Comparison of ENCODE assay signal across 8 cellular contexts in genomic region chr6:124963416-124964083, GRCh38. TPM values are rescaled to one million over a fixed set of nuclear protein-coding genes. Genes with fewer than 3 reads are reported as not detected.
DNase-seq lines count a peak whose midpoint lies in the region; ATAC-seq and TF ChIP-seq lines count a peak whose summit lies in the region.

No MANE protein-coding gene starts in this region.

- H2BK5ac ChIP-seq in trophoblast cell (ENCODE audit: low read depth, low read length, poor library complexity): peak overlapping the region; percentile 95

- no peak overlapping the region for H3K23ac ChIP-seq in trophoblast cell (ENCODE audit: low read length)

- no CpG with 5 or more reads among the region's 9 CpGs for WGBS in trophoblast cell (ENCODE audit: extremely low coverage, insufficient coverage, insufficient read length)

- intact Hi-C loops in activated CD4-positive, alpha-beta T cell treated with anti-CD3 and anti-CD28 coated beads, Interleukin-2, amount 10 ng/mL, durations not matched to agents 24 days and 14 days (cut with micrococcal nuclease): loop anchor here (10.0 kb wide), 1 partner anchor 151 kb away; no protein-coding TSS in a partner anchor
- intact Hi-C loops in left ventricle myocardium inferior (cut with micrococcal nuclease): no loop called here

- peaks cover 23% of the 10 kb centered on the region for H3K79me2 ChIP-seq in trophoblast cell (ENCODE audit: control insufficient read depth, insufficient read depth, low read length, poor library complexity)

- peak overlapping the region; percentile 98 for H4K8ac ChIP-seq in trophoblast cell (ENCODE audit: low read depth, low read length)

- peak overlapping the region; percentile 91 for H3K4me3 ChIP-seq in left ventricle myocardium inferior
- H3K4me3 ChIP-seq in trophoblast cell (ENCODE audit: low read depth, low read length): peak overlapping the region; percentile 93

- H2BK12ac ChIP-seq in trophoblast cell (ENCODE audit: low read length): peak overlapping the region; percentile 76

- H3K79me1 ChIP-seq in trophoblast cell (ENCODE audit: low read length): peaks cover 21% of the 10 kb centered on the region

- no peak for ATAC-seq in HG03571 (IDR thresholded peaks at IDR 0.05; ENCODE audit: unreplicated experiment)

- in situ Hi-C loops in GM13977 (cut with MboI; ENCODE audit: low pct_unique_long_range_greater_than_20kb, low sequenced_read_pairs, unreplicated experiment): no loop called here

- H3K27me3 Mint-ChIP-seq in activated CD4-positive, alpha-beta T cell treated with anti-CD3 and anti-CD28 coated beads, Interleukin-2, amount 10 ng/mL, durations not matched to agents 24 days and 14 days: peaks cover 52% of the 10 kb centered on the region
- peaks cover 37% of the 10 kb centered on the region for H3K27me3 Mint-ChIP-seq in activated naive CD8-positive, alpha-beta T cell

- peaks cover 73% of the 10 kb centered on the region for H3K4me1 ChIP-seq in left ventricle myocardium inferior
- peaks cover 0 to 8% of the 10 kb centered on the region in 2 experiments for H3K4me1 ChIP-seq in trophoblast cell (ENCODE audit: control insufficient read depth in 1 of 2, insufficient read depth in 2 of 2, low read length in 2 of 2)

- H3K9me3 ChIP-seq in left ventricle myocardium inferior (replicated peaks) (no peaks in the 10 kb centered on the region), trophoblast cell (ENCODE audit: insufficient read depth, low read depth, low read length) (no peaks in the 10 kb centered on the region)

- peak overlapping the region; percentile 80 for H2AK5ac ChIP-seq in trophoblast cell (ENCODE audit: low read length)

- H3K9ac ChIP-seq in trophoblast cell (ENCODE audit: low read length): peak overlapping the region; percentile 99

- peaks cover 14% of the 10 kb centered on the region for H3K4me1 Mint-ChIP-seq in activated CD4-positive, alpha-beta T cell treated with anti-CD3 and anti-CD28 coated beads, Interleukin-2, amount 10 ng/mL, durations not matched to agents 24 days and 14 days
- H3K4me1 Mint-ChIP-seq in activated naive CD8-positive, alpha-beta T cell (ENCODE audit: low read depth): peaks cover 15% of the 10 kb centered on the region

- H2BK120ac ChIP-seq in trophoblast cell (ENCODE audit: insufficient read depth, low read length, poor library complexity): peak overlapping the region; percentile 97

- H3K27me3 ChIP-seq in left ventricle myocardium inferior (ENCODE audit: low read depth) (no peaks in the 10 kb centered on the region), trophoblast cell (ENCODE audit: insufficient read depth, low read length) (peaks cover 2% of the 10 kb centered on the region)

- H3K27ac Mint-ChIP-seq in activated CD4-positive, alpha-beta T cell treated with anti-CD3 and anti-CD28 coated beads, Interleukin-2, amount 10 ng/mL, durations not matched to agents 24 days and 14 days: peak overlapping the region; percentile 73
- no peak overlapping the region for H3K27ac Mint-ChIP-seq in activated naive CD8-positive, alpha-beta T cell

- H3K36me3 ChIP-seq in left ventricle myocardium inferior: no peaks in the 10 kb centered on the region
- H3K36me3 ChIP-seq in trophoblast cell (ENCODE audit: control insufficient read depth in 1 of 2, insufficient read depth in 2 of 2, low read length in 2 of 2): peaks cover 3 to 4% of the 10 kb centered on the region in 2 experiments

- peak overlapping the region; percentile 96 for H2AFZ ChIP-seq in trophoblast cell (ENCODE audit: insufficient read depth, low read length, poor library complexity)

- peak overlapping the region; percentile 43 for H4K12ac ChIP-seq in trophoblast cell (ENCODE audit: low read depth, low read length)

- H4K91ac ChIP-seq in trophoblast cell (ENCODE audit: low read depth, low read length): peak overlapping the region; percentile 92

- peak overlapping the region; percentile 97 for H3K18ac ChIP-seq in trophoblast cell (ENCODE audit: low read length)

- no peaks in the 10 kb centered on the region for H3K9me3 Mint-ChIP-seq in activated CD4-positive, alpha-beta T cell treated with anti-CD3 and anti-CD28 coated beads, Interleukin-2, amount 10 ng/mL, durations not matched to agents 24 days and 14 days
- no peaks in the 10 kb centered on the region for H3K9me3 Mint-ChIP-seq in activated naive CD8-positive, alpha-beta T cell (ENCODE audit: low read depth)

- peak overlapping the region; percentile 73 for H3K4me3 Mint-ChIP-seq in activated CD4-positive, alpha-beta T cell treated with anti-CD3 and anti-CD28 coated beads, Interleukin-2, amount 10 ng/mL, durations not matched to agents 24 days and 14 days
- H3K4me3 Mint-ChIP-seq in activated naive CD8-positive, alpha-beta T cell: peak overlapping the region; percentile 80

- peak overlapping the region; percentile 93 for H3K27ac ChIP-seq in left ventricle myocardium inferior (replicated peaks)
- H3K27ac ChIP-seq in trophoblast cell (ENCODE audit: low read depth, low read length): peak overlapping the region; percentile 89

- H3K14ac ChIP-seq in trophoblast cell (ENCODE audit: low read length): peak overlapping the region; percentile 97

- DNase-seq in activated CD4-positive, alpha-beta T cell treated with anti-CD3 and anti-CD28 coated beads, Interleukin-2, amount 10 ng/mL, durations not matched to agents 24 days and 14 days: no peak
- no peak for DNase-seq in activated CD4-positive, alpha-beta T cell treated with anti-CD3 and anti-CD28 coated beads for 48 hours
- no peak for DNase-seq in left ventricle myocardium inferior
- DNase-seq in trophoblast cell: peak; percentile 37 to 52
- DNase-seq in activated effector memory CD4-positive, alpha-beta T cell treated with anti-CD3 and anti-CD28 coated beads, Interleukin-2, amount 50 U/mL, for 16 hours: no peak
- DNase-seq in GM13977 (ENCODE audit: low spot score): no peak

- peak overlapping the region; percentile 83 for H3K4me2 ChIP-seq in trophoblast cell (ENCODE audit: low read length)

- H3K4ac ChIP-seq in trophoblast cell (ENCODE audit: low read depth, low read length): peak overlapping the region; percentile 100

- H3K36me3 Mint-ChIP-seq in activated CD4-positive, alpha-beta T cell treated with anti-CD3 and anti-CD28 coated beads, Interleukin-2, amount 10 ng/mL, durations not matched to agents 24 days and 14 days (ENCODE audit: low read depth): no peaks in the 10 kb centered on the region
- H3K36me3 Mint-ChIP-seq in activated naive CD8-positive, alpha-beta T cell: no peaks in the 10 kb centered on the region

- TF ChIP-seq CTCF in left ventricle myocardium inferior (IDR thresholded peaks at IDR 0.05; ENCODE audit: borderline replicate concordance) (no peak), GM13977 (IDR thresholded peaks at IDR 0.05; ENCODE audit: extremely low read depth, insufficient read depth, missing control alignments) (no peak)

RNA-seq across cellular contexts. Expression of gene RNF217, which starts 1.3 kb away (rescaled TPM):
- 0.72 and 1.2 TPM in 2 replicates for total RNA-seq in activated CD4-positive, alpha-beta T cell treated with anti-CD3 and anti-CD28 coated beads, Interleukin-2, amount 10 ng/mL, durations not matched to agents 24 days and 14 days
- total RNA-seq in left ventricle myocardium inferior: 14.1 TPM
- polyA plus RNA-seq in trophoblast cell (2013): 43.5 and 44.6 TPM in 2 replicates

Comparison
In these comparisons a context has a peak if more than half of its experiments do, and no peak if none do; other contexts are left out.
1. DNase-seq: peak in trophoblast cell (2 of 2); none in activated CD4-positive, alpha-beta T cell treated with anti-CD3 and anti-CD28 coated beads, Interleukin-2, amount 10 ng/mL, durations not matched to agents 24 days and 14 days (single experiment), activated CD4-positive, alpha-beta T cell treated with anti-CD3 and anti-CD28 coated beads for 48 hours (single experiment), left ventricle myocardium inferior (single experiment), activated effector memory CD4-positive, alpha-beta T cell treated with anti-CD3 and anti-CD28 coated beads, Interleukin-2, amount 50 U/mL, for 16 hours (single experiment) and GM13977 (single experiment).